8 cellular contexts compared by ENCODE assay signal in the genomic region with DNA sequence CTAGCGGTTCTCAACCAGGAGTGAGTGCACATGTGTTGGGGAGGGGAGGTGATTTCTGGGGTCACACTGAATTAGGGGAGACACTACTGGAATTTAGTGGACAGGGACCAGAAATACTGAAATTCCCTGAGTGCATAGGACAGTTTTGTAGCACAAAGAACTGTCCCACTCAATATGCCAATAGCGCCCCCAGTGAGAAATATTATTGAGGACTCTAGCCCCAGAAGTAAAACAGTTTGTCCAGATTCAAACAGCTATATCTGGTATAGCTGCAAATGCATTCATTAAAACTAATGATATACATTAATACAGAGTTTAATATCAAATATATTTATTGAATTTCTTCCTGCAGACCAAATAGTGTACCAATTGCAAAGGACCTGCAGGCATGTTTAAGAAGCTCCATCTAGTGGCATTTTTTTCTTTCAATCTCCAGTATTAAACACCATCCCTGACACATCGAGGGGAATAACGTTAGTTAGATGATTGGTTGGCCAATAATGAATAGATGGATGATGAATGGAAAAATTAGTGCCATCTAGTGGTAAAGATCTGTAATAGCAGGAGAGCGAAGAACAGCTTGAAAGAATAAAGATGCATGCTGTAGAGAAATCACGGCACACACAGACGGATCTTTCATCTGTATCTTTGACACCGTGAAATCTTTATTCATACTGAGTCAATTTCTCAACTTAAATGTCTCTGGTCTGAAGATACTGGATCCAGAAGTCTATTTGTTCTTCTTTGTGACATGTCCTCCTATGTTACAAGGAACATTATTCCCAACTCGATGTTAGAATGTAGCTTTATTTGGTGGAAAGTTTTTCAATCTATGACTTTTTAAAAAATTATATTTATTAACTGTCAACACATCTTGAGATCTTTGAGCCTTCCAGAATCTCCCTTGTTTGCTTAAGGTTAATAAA.
DNase-seq lines count a peak whose midpoint lies in the region; ATAC-seq, FAIRE-seq and TF ChIP-seq lines count a peak whose summit lies in the region.

No MANE protein-coding gene starts in this region.

- TF ChIP-seq POLR2A in uterus (IDR thresholded peaks at IDR 0.05) = no peak

- peak; percentile 63 for ATAC-seq in HG02973 (IDR thresholded peaks at IDR 0.05; ENCODE audit: unreplicated experiment)
- ATAC-seq in left lung = peak; percentile 78

- no peaks in the 10 kb centered on the region for H3K27me3 ChIP-seq in bronchial epithelial cell (ENCODE audit: control insufficient read depth, insufficient read depth, low read length)
- no peaks in the 10 kb centered on the region for H3K27me3 ChIP-seq in left lung
- no peaks in the 10 kb centered on the region for H3K27me3 ChIP-seq in uterus

- in situ Hi-C loops in GM13977 (cut with MboI; ENCODE audit: low pct_unique_long_range_greater_than_20kb, low sequenced_read_pairs, unreplicated experiment) = no loop called here

- no peaks in the 10 kb centered on the region for H3K9me3 ChIP-seq in left lung
- H3K9me3 ChIP-seq in uterus = no peaks in the 10 kb centered on the region

- H3K36me3 ChIP-seq in bronchial epithelial cell (ENCODE audit: control insufficient read depth, insufficient read depth, low read length) (no peaks in the 10 kb centered on the region), left lung (no peaks in the 10 kb centered on the region), uterus (no peaks in the 10 kb centered on the region)

- TF ChIP-seq CTCF in GM13977 (IDR thresholded peaks at IDR 0.05; ENCODE audit: extremely low read depth, insufficient read depth, missing control alignments) (peak; percentile 69), bronchial epithelial cell (IDR thresholded peaks at IDR 0.05; ENCODE audit: insufficient read depth, low read length, severe bottlenecking) (peak; percentile 59), left lung (IDR thresholded peaks at IDR 0.05) (peak; percentile 72 to 80), uterus (IDR thresholded peaks at IDR 0.05) (peak; percentile 50 to 58 (median 53))

- H3K27ac ChIP-seq in left lung (no peak overlapping the region), uterus (no peak overlapping the region)

- H3K4me3 ChIP-seq in bronchial epithelial cell (ENCODE audit: low read depth, low read length) = no peak overlapping the region
- H3K4me3 ChIP-seq in left lung = no peak overlapping the region
- no peak overlapping the region for H3K4me3 ChIP-seq in uterus

- intact Hi-C loops in left lung (cut with DNase I) (no loop called here), uterus (cut with DNase I; ENCODE audit: low total_unique reads) (no loop called here)

- DNase-seq in AG20443 (ENCODE audit: low spot score) (peak; percentile 52), GM13977 (ENCODE audit: low spot score) (peak; percentile 68), NCI-H526 (lab: John Stamatoyannopoulos, UW) (peak; percentile 22 to 59), bronchial epithelial cell (ENCODE audit: low read depth) (peak; percentile 81), left lung (no peak), uterus (no peak), amniotic stem cell (lab: John Stamatoyannopoulos, UW) (no peak)

- no peaks in the 10 kb centered on the region for H3K4me1 ChIP-seq in left lung
- no peaks in the 10 kb centered on the region for H3K4me1 ChIP-seq in uterus

- FAIRE-seq in bronchial epithelial cell (lab: Jason Lieb, UNC) = no peak

Comparison
In these comparisons a context has a peak if more than half of its experiments do, and no peak if none do; other contexts are left out.
1. DNase-seq: peak in AG20443 (single experiment), GM13977 (single experiment), NCI-H526 (2 of 2) and bronchial epithelial cell (single experiment); none in left lung (0 of 2), uterus (0 of 2) and amniotic stem cell (single experiment).
2. Peak in every context shown above with its lines, with median percentiles within 50 percentile points of each other: CTCF ChIP-seq.